ENCODE assay signal across 34 cellular contexts in genomic region chr2:165586019-165586418, GRCh38.
"Had no signal": no experiment of that assay in that cellular context is flagged by ENCODE, and none has a peak within 500 bp of the region (broad histone marks: within the 10 kb centered on the region; RNA-seq: fewer than 3 reads in every experiment).

No MANE protein-coding gene starts in this region.

- H3K27me3 ChIP-seq: brain microvascular endothelial cell, esophagus squamous epithelium, gastroesophageal sphincter, right atrium auricular region, uterus had no signal

- H3K36me3 Mint-ChIP-seq: activated CD4-positive, alpha-beta memory T cell treated with anti-CD3 and anti-CD28 coated beads for 36 hours; activated naive CD4-positive, alpha-beta T cell treated with anti-CD3 and anti-CD28 coated beads, Interleukin-2, amount 10 ng/mL, durations not matched to agents 7 days and 5 days had no signal

- ATAC-seq: activated CD4-positive, CD25-positive, alpha-beta regulatory T cell treated with anti-CD3 and anti-CD28 coated beads, Interleukin-2, amount 50 U/mL, for 24 hours; gastroesophageal sphincter; naive thymus-derived CD4-positive, alpha-beta T cell; psoas muscle; stimulated activated memory B cell treated with anti-CD40 and anti-IgM and Interleukin-4, amounts not matched to agents 10 μg/mL and 1 μg/mL and 100 μg/mL, for 72 hours; stimulated activated naive CD8-positive, alpha-beta T cell treated with anti-CD3 and anti-CD28 coated beads, Interleukin-15, amount 100 ng/mL, for 72 hours; T-helper 17 cell had no signal

- DNase-seq: activated CD4-positive, alpha-beta memory T cell treated with anti-CD3 and anti-CD28 coated beads for 36 hours; activated CD4-positive, alpha-beta T cell treated with anti-CD3 and anti-CD28 coated beads, Interleukin-2, amount 10 ng/mL, durations not matched to agents 24 days and 14 days; activated CD8-positive, alpha-beta memory T cell treated with anti-CD3 and anti-CD28 coated beads, Interleukin-2, amount 50 U/mL, for 48 hours; activated gamma-delta T cell; activated naive CD4-positive, alpha-beta T cell treated with anti-CD3 and anti-CD28 coated beads, Interleukin-2, amount 10 ng/mL, durations not matched to agents 7 days and 5 days; activated T-cell treated with anti-CD3 and anti-CD28 coated beads, Interleukin-2, amount 50 U/mL, for 24 hours; amniotic stem cell; brain microvascular endothelial cell; central memory CD4-positive, alpha-beta T cell; esophagus squamous epithelium; head of caudate nucleus; hippocampal formation; left colon; midbrain; naive thymus-derived CD4-positive, alpha-beta T cell; nucleus accumbens; psoas muscle; stimulated activated CD4-positive, alpha-beta T cell treated with anti-CD3 and anti-CD28 coated beads, Interleukin-1b, Interleukin-23, amount 100 ng/mL, for 48 hours; stimulated activated CD4-positive, alpha-beta T cell treated with anti-CD3 and anti-CD28 coated beads, Interleukin-4, amount 100 ng/mL, for 4 hours; stimulated activated CD8-positive, alpha-beta memory T cell treated with anti-CD3 and anti-CD28 coated beads, Interleukin-4, amount 100 ng/mL, for 48 hours; stimulated activated naive CD8-positive, alpha-beta T cell treated with anti-CD3 and anti-CD28 coated beads, Interleukin-15, amount 100 ng/mL, for 72 hours; substantia nigra; T-helper 17 cell; T1000; uterus; WERI-Rb-1 had no signal

- H3K27ac Mint-ChIP-seq: activated CD4-positive, alpha-beta memory T cell treated with anti-CD3 and anti-CD28 coated beads for 36 hours; activated CD4-positive, alpha-beta T cell treated with anti-CD3 and anti-CD28 coated beads, Interleukin-2, amount 10 ng/mL, durations not matched to agents 24 days and 14 days; activated naive CD4-positive, alpha-beta T cell treated with anti-CD3 and anti-CD28 coated beads, Interleukin-2, amount 10 ng/mL, durations not matched to agents 7 days and 5 days; activated T-cell treated with anti-CD3 and anti-CD28 coated beads, Interleukin-2, amount 50 U/mL, for 24 hours; naive thymus-derived CD4-positive, alpha-beta T cell; stimulated activated memory B cell treated with anti-CD40 and anti-IgM and Interleukin-4, amounts not matched to agents 10 μg/mL and 1 μg/mL and 100 μg/mL, for 72 hours; stimulated activated naive CD8-positive, alpha-beta T cell treated with anti-CD3 and anti-CD28 coated beads, Interleukin-15, amount 100 ng/mL, for 72 hours; T-helper 17 cell had no signal

- H3K36me3 ChIP-seq: brain microvascular endothelial cell, esophagus squamous epithelium, gastroesophageal sphincter, right atrium auricular region, uterus, WERI-Rb-1 had no signal

- H3K9me3 ChIP-seq: esophagus squamous epithelium, gastroesophageal sphincter, psoas muscle, right atrium auricular region, uterus had no signal

- H3K27ac ChIP-seq: brain microvascular endothelial cell, esophagus squamous epithelium, gastroesophageal sphincter, parathyroid adenoma, psoas muscle, right atrium auricular region, uterus, WERI-Rb-1 had no signal

- H3K4me2 ChIP-seq: smooth muscle cell had no signal

- H3K4me1 Mint-ChIP-seq: activated CD4-positive, alpha-beta T cell treated with anti-CD3 and anti-CD28 coated beads, Interleukin-2, amount 10 ng/mL, durations not matched to agents 24 days and 14 days; activated naive CD4-positive, alpha-beta T cell treated with anti-CD3 and anti-CD28 coated beads, Interleukin-2, amount 10 ng/mL, durations not matched to agents 7 days and 5 days; naive thymus-derived CD4-positive, alpha-beta T cell; stimulated activated naive CD8-positive, alpha-beta T cell treated with anti-CD3 and anti-CD28 coated beads, Interleukin-15, amount 100 ng/mL, for 72 hours; T-helper 17 cell had no signal

- H3K4me3 ChIP-seq: esophagus squamous epithelium, gastroesophageal sphincter, psoas muscle, right atrium auricular region, smooth muscle cell, uterus had no signal

- H3K79me2 ChIP-seq: parathyroid adenoma had no signal

- H3K4me1 ChIP-seq: parathyroid adenoma, psoas muscle, uterus had no signal

- H3K9me3 Mint-ChIP-seq: activated naive CD4-positive, alpha-beta T cell treated with anti-CD3 and anti-CD28 coated beads, Interleukin-2, amount 10 ng/mL, durations not matched to agents 7 days and 5 days had no signal

- H3K4me3 Mint-ChIP-seq: activated CD4-positive, alpha-beta memory T cell treated with anti-CD3 and anti-CD28 coated beads for 36 hours; activated CD4-positive, alpha-beta T cell treated with anti-CD3 and anti-CD28 coated beads, Interleukin-2, amount 10 ng/mL, durations not matched to agents 24 days and 14 days; activated naive CD4-positive, alpha-beta T cell treated with anti-CD3 and anti-CD28 coated beads, Interleukin-2, amount 10 ng/mL, durations not matched to agents 7 days and 5 days; activated T-cell treated with anti-CD3 and anti-CD28 coated beads, Interleukin-2, amount 50 U/mL, for 24 hours; naive thymus-derived CD4-positive, alpha-beta T cell; neural crest cell; stimulated activated memory B cell treated with anti-CD40 and anti-IgM and Interleukin-4, amounts not matched to agents 10 μg/mL and 1 μg/mL and 100 μg/mL, for 72 hours; stimulated activated naive CD8-positive, alpha-beta T cell treated with anti-CD3 and anti-CD28 coated beads, Interleukin-15, amount 100 ng/mL, for 72 hours; T-helper 17 cell; type B pancreatic cell had no signal

- H3K27me3 Mint-ChIP-seq: activated CD4-positive, alpha-beta memory T cell treated with anti-CD3 and anti-CD28 coated beads for 36 hours; activated CD4-positive, alpha-beta T cell treated with anti-CD3 and anti-CD28 coated beads, Interleukin-2, amount 10 ng/mL, durations not matched to agents 24 days and 14 days; activated naive CD4-positive, alpha-beta T cell treated with anti-CD3 and anti-CD28 coated beads, Interleukin-2, amount 10 ng/mL, durations not matched to agents 7 days and 5 days; type B pancreatic cell had no signal
